In genomic region chr16:89315271-89315670, GRCh38 we compare ENCODE assay signal across 9 cellular contexts.
DNase-seq lines count a peak whose midpoint lies in the region; ATAC-seq and TF ChIP-seq lines count a peak whose summit lies in the region.
"Had no signal": no experiment of that assay in that cellular context is flagged by ENCODE, and none has a peak within 500 bp of the region (broad histone marks: within the 10 kb centered on the region; RNA-seq: fewer than 3 reads in every experiment).

No MANE protein-coding gene starts in this region.

- POLR2A ChIA-PET in activated CD4-positive, alpha-beta T cell treated with anti-CD3 and anti-CD28 coated beads for 36 hours (lab: Charles Lee): interaction anchor here (0.6 to 1.1 kb wide), 3 partner anchors 9 to 244 kb away, joined by 3 to 4 read pairs (median 4); no protein-coding TSS in a partner anchor
- POLR2A ChIA-PET in activated CD4-positive, alpha-beta memory T cell treated with anti-CD3 and anti-CD28 coated beads for 36 hours (lab: Charles Lee): interaction anchor here (0.9 to 2.5 kb wide), 5 partner anchors 9 to 192 kb away, joined by 3 to 16 read pairs (median 4); partner anchors contain the start of gene ANKRD11

- peaks cover 36% of the 10 kb centered on the region for H3K4me1 ChIP-seq in fibroblast of lung (ENCODE audit: control insufficient read depth, extremely low read depth, insufficient read depth, low read length)

- no peaks in the 10 kb centered on the region for H3K27me3 ChIP-seq in fibroblast of lung (ENCODE audit: control insufficient read depth, insufficient read depth, low read length)

- H3K4me2 ChIP-seq in fibroblast of lung (ENCODE audit: extremely low read depth, insufficient read depth, low read length): no peak overlapping the region

- H3K4me1 Mint-ChIP-seq in activated CD4-positive, alpha-beta T cell treated with anti-CD3 and anti-CD28 coated beads for 36 hours: peaks cover 85% of the 10 kb centered on the region
- H3K4me1 Mint-ChIP-seq in activated CD4-positive, alpha-beta memory T cell treated with anti-CD3 and anti-CD28 coated beads for 36 hours (ENCODE audit: low read depth): peaks cover 85% of the 10 kb centered on the region
- peaks cover 85% of the 10 kb centered on the region for H3K4me1 Mint-ChIP-seq in stimulated activated effector memory CD8-positive, alpha-beta T cell treated with anti-CD3 and anti-CD28 coated beads, Interleukin-12 subunit alpha, Interleukin-12 subunit beta, amount 100 ng/mL, for 72 hours

- no peaks in the 10 kb centered on the region for H3K9me3 Mint-ChIP-seq in activated CD4-positive, alpha-beta T cell treated with anti-CD3 and anti-CD28 coated beads for 36 hours (ENCODE audit: low read depth)
- H3K9me3 Mint-ChIP-seq in activated CD4-positive, alpha-beta memory T cell treated with anti-CD3 and anti-CD28 coated beads for 36 hours: no peaks in the 10 kb centered on the region
- no peaks in the 10 kb centered on the region for H3K9me3 Mint-ChIP-seq in stimulated activated effector memory CD8-positive, alpha-beta T cell treated with anti-CD3 and anti-CD28 coated beads, Interleukin-12 subunit alpha, Interleukin-12 subunit beta, amount 100 ng/mL, for 72 hours

- DNase-seq in activated CD4-positive, alpha-beta T cell treated with anti-CD3 and anti-CD28 coated beads for 36 hours: no peak
- DNase-seq in activated CD4-positive, alpha-beta T cell treated with anti-CD3 and anti-CD28 coated beads, Interleukin-2, amount 50 U/mL, for 4 hours: no peak
- no peak for DNase-seq in activated CD4-positive, alpha-beta memory T cell treated with anti-CD3 and anti-CD28 coated beads for 36 hours
- DNase-seq in fibroblast of lung (ENCODE audit: low read depth in 2 of 2): no peak
- DNase-seq in stimulated activated effector memory CD8-positive, alpha-beta T cell treated with anti-CD3 and anti-CD28 coated beads, Interleukin-12 subunit alpha, Interleukin-12 subunit beta, amount 100 ng/mL, for 72 hours (ENCODE audit: low spot score in 2 of 2): no peak
- no peak for DNase-seq in NCI-H524 treated with DMSO at 0.1 percent for 48 hours (lab: John Stamatoyannopoulos, UW)
- no peak for DNase-seq in iPS-NIHi11 (ENCODE audit: low spot score)
- DNase-seq: NCI-H2171 treated with DMSO at 0.1 percent for 48 hours had no signal

- no peak overlapping the region for H3K9ac ChIP-seq in fibroblast of lung (ENCODE audit: insufficient read depth, low read length)

- H3K27ac ChIP-seq in fibroblast of lung (ENCODE audit: insufficient read depth, low read length): peak overlapping the region; percentile 74

- no peak for TF ChIP-seq CTCF in fibroblast of lung (conservative IDR thresholded peaks at IDR 0.05 in 1 of 2, IDR thresholded peaks at IDR 0.05 in 1 of 2; ENCODE audit: low read depth in 1 of 2, low read length in 2 of 2)

- H3K36me3 Mint-ChIP-seq in activated CD4-positive, alpha-beta T cell treated with anti-CD3 and anti-CD28 coated beads for 36 hours (ENCODE audit: low read depth): peaks cover 50% of the 10 kb centered on the region
- peaks cover 23% of the 10 kb centered on the region for H3K36me3 Mint-ChIP-seq in activated CD4-positive, alpha-beta memory T cell treated with anti-CD3 and anti-CD28 coated beads for 36 hours
- peaks cover 95% of the 10 kb centered on the region for H3K36me3 Mint-ChIP-seq in stimulated activated effector memory CD8-positive, alpha-beta T cell treated with anti-CD3 and anti-CD28 coated beads, Interleukin-12 subunit alpha, Interleukin-12 subunit beta, amount 100 ng/mL, for 72 hours

- no peak overlapping the region for H3K4me3 ChIP-seq in fibroblast of lung (replicated peaks in 1 of 4; ENCODE audit: control extremely low read depth in 1 of 4, insufficient read depth in 1 of 4, low read depth in 3 of 4, low read length in 4 of 4)

- H3K79me2 ChIP-seq in fibroblast of lung (ENCODE audit: control insufficient read depth, insufficient read depth, low read length): peaks cover 91% of the 10 kb centered on the region

- H3K36me3 ChIP-seq in fibroblast of lung (ENCODE audit: control insufficient read depth, insufficient read depth, low read length): peaks cover 17% of the 10 kb centered on the region

- intact Hi-C loops in activated CD4-positive, alpha-beta T cell treated with anti-CD3 and anti-CD28 coated beads for 36 hours (cut with DNase I, micrococcal nuclease): loop anchor here in 1 of 2 experiments (5.0 kb wide), 1 partner anchor 192 kb away; the partner anchor contains the start of gene SPG7
- intact Hi-C loops in activated CD4-positive, alpha-beta memory T cell treated with anti-CD3 and anti-CD28 coated beads for 36 hours (cut with micrococcal nuclease): no loop called here

- peak overlapping the region; percentile 60 for H3K4me3 Mint-ChIP-seq in activated CD4-positive, alpha-beta T cell treated with anti-CD3 and anti-CD28 coated beads for 36 hours
- H3K4me3 Mint-ChIP-seq in activated CD4-positive, alpha-beta memory T cell treated with anti-CD3 and anti-CD28 coated beads for 36 hours: peak overlapping the region; percentile 55
- H3K4me3 Mint-ChIP-seq in stimulated activated effector memory CD8-positive, alpha-beta T cell treated with anti-CD3 and anti-CD28 coated beads, Interleukin-12 subunit alpha, Interleukin-12 subunit beta, amount 100 ng/mL, for 72 hours: peak overlapping the region; percentile 81

- no peak for ATAC-seq in activated CD4-positive, alpha-beta T cell treated with anti-CD3 and anti-CD28 coated beads for 36 hours
- no peak for ATAC-seq in stimulated activated effector memory CD8-positive, alpha-beta T cell treated with anti-CD3 and anti-CD28 coated beads, Interleukin-12 subunit alpha, Interleukin-12 subunit beta, amount 100 ng/mL, for 72 hours
- no peak for ATAC-seq in GM19455 (IDR thresholded peaks at IDR 0.05; ENCODE audit: unreplicated experiment)

- CTCF ChIA-PET in activated CD4-positive, alpha-beta T cell treated with anti-CD3 and anti-CD28 coated beads for 36 hours (lab: Charles Lee): interaction anchor here (0.6 to 2.0 kb wide), 4 partner anchors 12 to 167 kb away, joined by 3 to 6 read pairs (median 3); no protein-coding TSS in a partner anchor
- CTCF ChIA-PET in activated CD4-positive, alpha-beta memory T cell treated with anti-CD3 and anti-CD28 coated beads for 36 hours (lab: Charles Lee): interaction anchor here (0.6 to 3.2 kb wide), 5 partner anchors 23 to 242 kb away, joined by 3 to 19 read pairs (median 6); partner anchors contain the start of gene SPG7

- H3K27ac Mint-ChIP-seq in activated CD4-positive, alpha-beta T cell treated with anti-CD3 and anti-CD28 coated beads for 36 hours: peak overlapping the region; percentile 97
- peak overlapping the region; percentile 91 for H3K27ac Mint-ChIP-seq in activated CD4-positive, alpha-beta memory T cell treated with anti-CD3 and anti-CD28 coated beads for 36 hours
- peak overlapping the region; percentile 97 for H3K27ac Mint-ChIP-seq in stimulated activated effector memory CD8-positive, alpha-beta T cell treated with anti-CD3 and anti-CD28 coated beads, Interleukin-12 subunit alpha, Interleukin-12 subunit beta, amount 100 ng/mL, for 72 hours

- H2AFZ ChIP-seq in fibroblast of lung (ENCODE audit: low read length): no peak overlapping the region

- H3K9me3 ChIP-seq in fibroblast of lung (ENCODE audit: control insufficient read depth, insufficient read depth, low read depth, low read length): no peaks in the 10 kb centered on the region

- H3K27me3 Mint-ChIP-seq in activated CD4-positive, alpha-beta T cell treated with anti-CD3 and anti-CD28 coated beads for 36 hours: no peaks in the 10 kb centered on the region
- no peaks in the 10 kb centered on the region for H3K27me3 Mint-ChIP-seq in activated CD4-positive, alpha-beta memory T cell treated with anti-CD3 and anti-CD28 coated beads for 36 hours

- no peaks in the 10 kb centered on the region for H4K20me1 ChIP-seq in fibroblast of lung (ENCODE audit: control insufficient read depth, extremely low read depth, insufficient read depth, low read length)
